ENCODE assay signal across 1 cellular context in genomic region chr1:40531381-40532061, GRCh38.
TF ChIP-seq lines count a peak whose summit lies in the region.

ZNF684 (plus strand) TSS chr1:40531637; CDS start chr1:40533167, 1,530 bp downstream.

TF ChIP-seq in K562, 482 proteins besides CTCF, POLR2A, EP300 and RAD21 (continued from another document and continues in another):
- TF ChIP-seq HNRNPLL (IDR thresholded peaks at IDR 0.05; ENCODE audit: low read depth, low read length, poor library complexity, severe bottlenecking) (peak; percentile 73), ATF6 (CRISPR knock-in tag; IDR thresholded peaks at IDR 0.05) (0 out of 2 replicates have a peak, but pooled peaks have one; percentile 34), ZNF695 (CRISPR knock-in tag; IDR thresholded peaks at IDR 0.05) (0 out of 2 replicates have a peak, but pooled peaks have one; percentile 34), SMAD4 (CRISPR knock-in tag; conservative IDR thresholded peaks at IDR 0.05) (no peak; the same call in 1 of the 2 replicates), TFE3 (CRISPR knock-in tag; IDR thresholded peaks at IDR 0.05) (no peak), CBX8 (IDR thresholded peaks at IDR 0.05; ENCODE audit: borderline replicate concordance, extremely low read depth, low read depth, low read length, poor library complexity, severe bottlenecking) (no peak), KDM5B (IDR thresholded peaks at IDR 0.05; ENCODE audit: insufficient replicate concordance, low read depth, low read length) (peak; percentile 95), USF1 (CRISPR knock-in tag; IDR thresholded peaks at IDR 0.05) (0 out of 2 replicates have a peak, but pooled peaks have one; percentile 33), SIRT6 (IDR thresholded peaks at IDR 0.05; ENCODE audit: low read depth, low read length) (no peak), POLR2B (IDR thresholded peaks at IDR 0.05; ENCODE audit: low read depth, partially characterized antibody) (peak; percentile 64), SAP30 (IDR thresholded peaks at IDR 0.05; ENCODE audit: borderline replicate concordance, insufficient read depth, low read depth, low read length, poor library complexity, severe bottlenecking) (no peak), TCFL5 (CRISPR knock-in tag; conservative IDR thresholded peaks at IDR 0.05) (no peak), ZNF584 (CRISPR knock-in tag; IDR thresholded peaks at IDR 0.05; ENCODE audit: low read depth) (0 out of 2 replicates have a peak, but pooled peaks have one; percentile 34), RBFOX2 (IDR thresholded peaks at IDR 0.05; ENCODE audit: low read depth, low read length) (peak; percentile 86), POLR2AphosphoS2 (IDR thresholded peaks at IDR 0.05; ENCODE audit: low read length) (no peak), TEAD1 (CRISPR knock-in tag; IDR thresholded peaks at IDR 0.05) (peak; percentile 31 to 96; a peak in 2 of 4 replicates), NR2F6 (CRISPR knock-in tag; IDR thresholded peaks at IDR 0.05) (no peak), ZNF436 (CRISPR knock-in tag; IDR thresholded peaks at IDR 0.05) (no peak), KAT2B (IDR thresholded peaks at IDR 0.05; ENCODE audit: low read depth, low read length) (no peak), MLX (CRISPR knock-in tag; conservative IDR thresholded peaks at IDR 0.05) (no peak), SFPQ (IDR thresholded peaks at IDR 0.05; ENCODE audit: low read depth, low read length) (no peak), HCFC1 (IDR thresholded peaks at IDR 0.05; ENCODE audit: low read depth, low read length) (peak; percentile 96), MAFG (tag; conservative IDR thresholded peaks at IDR 0.05) (no peak), MEF2A (IDR thresholded peaks at IDR 0.05; ENCODE audit: control insufficient read depth, low read depth, low read length) (no peak), ZBTB12 (CRISPR knock-in tag; IDR thresholded peaks at IDR 0.05) (peak; percentile 80), PRPF4 (IDR thresholded peaks at IDR 0.05; ENCODE audit: insufficient read depth, low read depth, low read length, poor library complexity, severe bottlenecking) (no peak), ZNF134 (CRISPR knock-in tag; conservative IDR thresholded peaks at IDR 0.05) (no peak), PHB (CRISPR knock-in tag; IDR thresholded peaks at IDR 0.05) (no peak), NELFE (IDR thresholded peaks at IDR 0.05; ENCODE audit: insufficient read depth, insufficient read length) (no peak), ZNF644 (tag; IDR thresholded peaks at IDR 0.05; ENCODE audit: low read depth) (peak; percentile 73; the same call in 1 of the 2 replicates), L3MBTL2 (IDR thresholded peaks at IDR 0.05) (peak; percentile 94), SAFB2 (IDR thresholded peaks at IDR 0.05; ENCODE audit: borderline replicate concordance, low read depth, low read length, severe bottlenecking) (no peak), ZSCAN29 (IDR thresholded peaks at IDR 0.05) (no peak), ZNF24 (IDR thresholded peaks at IDR 0.05) (no peak), ZBTB26 (CRISPR knock-in tag; IDR thresholded peaks at IDR 0.05) (no peak), TCF3 (CRISPR knock-in tag; IDR thresholded peaks at IDR 0.05) (no peak), MGA (IDR thresholded peaks at IDR 0.05) (peak; percentile 80)
